Comparison of ENCODE assay signal across 8 cellular contexts in genomic region chr2:172554352-172555271, GRCh38. TPM values are rescaled to one million over a fixed set of nuclear protein-coding genes. Genes with fewer than 3 reads are reported as not detected.
DNase-seq lines count a peak whose midpoint lies in the region; ATAC-seq and TF ChIP-seq lines count a peak whose summit lies in the region.

No MANE protein-coding gene starts in this region.

- H3K4me1 ChIP-seq in SJCRH30 (no peaks in the 10 kb centered on the region), esophagus muscularis mucosa (peaks cover 10 to 23% (median 23%) of the 10 kb centered on the region in 4 donors), sigmoid colon (peaks cover 0 to 17% (median 10%) of the 10 kb centered on the region in 4 donors)

- H3K36me3 ChIP-seq in H7 (replicated peaks; ENCODE audit: control insufficient read depth, insufficient read depth, low read length): no peaks in the 10 kb centered on the region; the same call in none of the 2 replicates
- no peaks in the 10 kb centered on the region for H3K36me3 ChIP-seq in SJCRH30
- H3K36me3 ChIP-seq in esophagus muscularis mucosa: peaks cover 0 to under 1% (median 0%) of the 10 kb centered on the region in 4 donors
- no peaks in the 10 kb centered on the region for H3K36me3 ChIP-seq in sigmoid colon

- TF ChIP-seq POLR2A in esophagus muscularis mucosa (IDR thresholded peaks at IDR 0.05; ENCODE audit: low read depth) (no peak), sigmoid colon (IDR thresholded peaks at IDR 0.05) (no peak), lower leg skin (IDR thresholded peaks at IDR 0.05) (no peak)

- DNase-seq in H7 (no peak), SJCRH30 (no peak), esophagus muscularis mucosa (ENCODE audit: extremely low spot score) (no peak), sigmoid colon (no peak), lower leg skin (ENCODE audit: low spot score in 2 of 2) (no peak), ecto neural progenitor cell (ENCODE audit: low spot score) (no peak), NCI-H1092 treated with DMSO at 0.1 percent for 48 hours (lab: John Stamatoyannopoulos, UW) (no peak)

- no peak overlapping the region for H3K27ac ChIP-seq in SJCRH30
- peak overlapping the region; percentile 90 to 95 (median 94) for H3K27ac ChIP-seq in esophagus muscularis mucosa (replicated peaks in 1 of 4)
- H3K27ac ChIP-seq in sigmoid colon: peak overlapping the region; percentile 85 to 96 (median 91)

- no peak for TF ChIP-seq EP300 in esophagus muscularis mucosa (IDR thresholded peaks at IDR 0.05)
- TF ChIP-seq EP300 in sigmoid colon (IDR thresholded peaks at IDR 0.05): no peak

- no peaks in the 10 kb centered on the region for H3K27me3 ChIP-seq in H7 (ENCODE audit: control insufficient read depth, insufficient read depth, low read length)
- H3K27me3 ChIP-seq in SJCRH30: no peaks in the 10 kb centered on the region
- H3K27me3 ChIP-seq in esophagus muscularis mucosa: no peaks in the 10 kb centered on the region
- H3K27me3 ChIP-seq in sigmoid colon: no peaks in the 10 kb centered on the region

- intact Hi-C loops in esophagus muscularis mucosa (cut with DNase I): no loop called here
- intact Hi-C loops in sigmoid colon (cut with DNase I): loop anchor here (5.0 to 10.0 kb wide), 2 partner anchors 452 to 500 kb away; partner anchors contain the start of gene DLX2
- intact Hi-C loops in lower leg skin (cut with DNase I; ENCODE audit: low total_unique reads): no loop called here

- ATAC-seq in HG02610 (IDR thresholded peaks at IDR 0.05; ENCODE audit: unreplicated experiment): no peak

- H3K4me3 ChIP-seq in H7 (ENCODE audit: insufficient read depth, low read depth, low read length) (peak overlapping the region; percentile 90), SJCRH30 (peak overlapping the region; percentile 92), esophagus muscularis mucosa (peak overlapping the region; percentile 67 to 94 (median 83)), sigmoid colon (peak overlapping the region; percentile 48 to 98 (median 82)), lower leg skin (ENCODE audit: low read depth, poor library complexity, severe bottlenecking) (no peak overlapping the region)

- H3K9me3 ChIP-seq in SJCRH30 (replicated peaks): no peaks in the 10 kb centered on the region
- H3K9me3 ChIP-seq in esophagus muscularis mucosa: no peaks in the 10 kb centered on the region
- no peaks in the 10 kb centered on the region for H3K9me3 ChIP-seq in sigmoid colon

- TF ChIP-seq CTCF in esophagus muscularis mucosa (IDR thresholded peaks at IDR 0.05) (no peak), sigmoid colon (IDR thresholded peaks at IDR 0.05) (no peak), lower leg skin (IDR thresholded peaks at IDR 0.05) (no peak)

- WGBS in esophagus muscularis mucosa: 69% methylated on average over 18 of the region's 18 CpGs
- 67 to 71% methylated on average over 18 of the region's 18 CpGs for WGBS in sigmoid colon, 2 donors
- 59 to 60% methylated on average over 18 of the region's 18 CpGs for WGBS in lower leg skin, 2 donors

RNA-seq across cellular contexts. Expression of gene PDK1, which starts 1.3 kb away (rescaled TPM):
- 154 and 174 TPM in 2 replicates for total RNA-seq in H7 (2014; rRNA removed; shearing (Covaris generic))
- total RNA-seq in SJCRH30 (2014; rRNA removed; shearing (Covaris generic)): 28.2 and 39.1 TPM in 2 replicates
- total RNA-seq in esophagus muscularis mucosa (10 to 100 TPM in 3 of 4 donors, 1 to 10 TPM in 1; 5.1 to 15.8 (median 11.2) TPM), sigmoid colon (10 to 100 TPM in 3 of 4 donors, 1 to 10 TPM in 1; 6.4 to 15.0 (median 12.4) TPM), lower leg skin (100 to 1,000 TPM in 1 of 4 donors, 10 to 100 TPM in 3; 34.8 to 117 (median 54.8) TPM)
- polyA plus RNA-seq in sigmoid colon: 1 to 10 TPM; 3.5 to 4.8 (median 4.8) TPM
